8 cellular contexts compared by ENCODE assay signal in the genomic region with DNA sequence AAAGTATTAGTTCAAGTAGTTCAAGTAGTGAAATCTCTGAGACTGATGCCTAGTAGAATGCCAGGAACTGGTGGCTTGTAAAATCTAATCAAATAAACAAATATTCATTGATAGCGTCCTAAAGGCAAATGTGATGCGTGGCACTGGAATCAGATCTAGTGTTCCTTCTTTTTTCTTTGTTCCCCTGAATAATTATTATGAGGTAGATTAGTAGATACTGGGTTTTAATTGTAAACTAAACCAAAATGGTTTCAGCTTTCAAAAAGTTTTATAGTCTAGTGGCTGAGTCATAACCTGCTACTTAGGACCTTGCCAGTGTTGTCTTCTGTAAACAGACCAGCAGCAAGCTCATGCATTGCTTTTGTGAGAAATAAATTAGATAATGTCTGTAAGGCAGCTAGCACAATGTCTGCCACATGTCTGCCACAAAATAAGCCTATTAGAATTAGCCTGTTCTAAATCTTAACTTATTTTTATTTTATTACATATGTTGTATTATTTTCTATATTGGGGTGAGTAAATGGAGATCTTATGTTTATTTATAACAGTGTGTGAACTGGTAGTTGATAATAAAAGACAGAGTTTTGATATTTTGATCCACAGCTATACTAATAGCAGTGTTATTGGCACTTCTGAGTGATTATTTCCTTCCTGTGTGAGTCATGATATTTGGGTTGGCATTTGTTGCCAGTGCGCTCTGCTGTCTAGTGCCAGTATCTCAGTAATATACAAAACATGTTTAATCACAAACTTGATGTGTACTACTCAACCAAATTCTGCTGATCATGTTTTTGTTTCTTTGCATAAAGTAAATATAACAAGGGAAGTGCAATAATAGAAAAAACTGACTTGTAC.
DNase-seq lines count a peak whose midpoint lies in the region; ATAC-seq, FAIRE-seq and TF ChIP-seq lines count a peak whose summit lies in the region.

No MANE protein-coding gene starts in this region.

- H3K27ac ChIP-seq in mammary epithelial cell (ENCODE audit: insufficient read depth, low read depth, low read length): peak overlapping the region; percentile 49
- no peak overlapping the region for H3K27ac ChIP-seq in stomach

- no peaks in the 10 kb centered on the region for H3K27me3 Mint-ChIP-seq in natural killer cell (ENCODE audit: low read depth in 2 of 2)

- peak overlapping the region; percentile 61 to 84 for H3K27ac Mint-ChIP-seq in natural killer cell

- no peaks in the 10 kb centered on the region for H4K20me1 ChIP-seq in mammary epithelial cell (ENCODE audit: insufficient read depth, low read length)

- H3K4me1 Mint-ChIP-seq in natural killer cell: peaks cover 39 to 48% of the 10 kb centered on the region in 2 donors

- H3K4me3 ChIP-seq in mammary epithelial cell (replicated peaks in 1 of 3; ENCODE audit: insufficient read depth in 1 of 3, low read depth in 2 of 3, low read length in 3 of 3) (no peak overlapping the region), stomach (no peak overlapping the region)

- WGBS in mammary epithelial cell (ENCODE audit: low coverage, missing lambda C conversion rate): 97% methylated on average over 3 of the region's 3 CpGs
- 39 to 56% (median 52%) methylated on average over 3 of the region's 3 CpGs for WGBS in stomach, 5 donors

- intact Hi-C loops in mammary epithelial cell (cut with micrococcal nuclease): no loop called here
- intact Hi-C loops in natural killer cell (cut with micrococcal nuclease): no loop called here
- intact Hi-C loops in stomach (cut with DNase I; ENCODE audit: low total_unique reads): no loop called here

- FAIRE-seq in GM12892 (lab: Jason Lieb, UNC): no peak

- TF ChIP-seq CTCF in mammary epithelial cell (conservative IDR thresholded peaks at IDR 0.05 in 1 of 2, IDR thresholded peaks at IDR 0.05 in 1 of 2; ENCODE audit: extremely low read depth in 1 of 2, insufficient read depth in 1 of 2, low read depth in 1 of 2, low read length in 2 of 2) (no peak), natural killer cell (IDR thresholded peaks at IDR 0.05) (no peak), stomach (IDR thresholded peaks at IDR 0.05) (no peak)

- peaks cover 0 to 5% of the 10 kb centered on the region in 2 donors for H3K9me3 Mint-ChIP-seq in natural killer cell

- peak; percentile 94 for DNase-seq in DMS53 treated with DMSO at 0.1 percent for 48 hours (lab: John Stamatoyannopoulos, UW; ENCODE audit: unreplicated experiment)
- peak; percentile 47 for DNase-seq in NCI-H2029 (lab: John Stamatoyannopoulos, UW)
- DNase-seq in mammary epithelial cell: peak; percentile 58
- DNase-seq in natural killer cell: no peak
- no peak for DNase-seq in GM12892 (ENCODE audit: insufficient read length)
- DNase-seq in stomach: no peak

- in situ Hi-C loops in mammary epithelial cell (cut with MboI; ENCODE audit: low sequenced_read_pairs in 2 of 2): no loop called here

- H3K27me3 ChIP-seq in mammary epithelial cell (ENCODE audit: insufficient read depth, low read length) (no peaks in the 10 kb centered on the region), stomach (no peaks in the 10 kb centered on the region)

- H3K4me2 ChIP-seq in mammary epithelial cell (ENCODE audit: insufficient read depth, low read depth, low read length): peak overlapping the region; percentile 59

- peak overlapping the region; percentile 65 for H3K4me3 Mint-ChIP-seq in natural killer cell

- TF ChIP-seq EP300 in stomach (IDR thresholded peaks at IDR 0.05): no peak

- H3K36me3 ChIP-seq in mammary epithelial cell (ENCODE audit: insufficient read depth, low read length) (peaks cover 2% of the 10 kb centered on the region), stomach (peaks cover 0 to 4% (median 0%) of the 10 kb centered on the region in 4 donors)

- peaks cover 15% of the 10 kb centered on the region for H3K36me3 Mint-ChIP-seq in natural killer cell

- H3K9ac ChIP-seq in mammary epithelial cell (ENCODE audit: insufficient read depth, low read length): no peak overlapping the region

- no TSS peak for BruUV-seq in mammary epithelial cell (replicated peaks; lab: Mats Ljungman, UMichigan)

- CTCF ChIA-PET in mammary epithelial cell (lab: Charles Lee; ENCODE audit: low non-redundant PET): no interaction called here

- TF ChIP-seq POLR2A in GM12892 (IDR thresholded peaks at IDR 0.05; ENCODE audit: low read depth, low read length): no peak
- TF ChIP-seq POLR2A in stomach (IDR thresholded peaks at IDR 0.05): no peak

- ATAC-seq in natural killer cell: peak; percentile 81 to 84 (median 82)
- no peak for ATAC-seq in HG02759 (IDR thresholded peaks at IDR 0.05; ENCODE audit: unreplicated experiment)
- ATAC-seq in HG03108 (IDR thresholded peaks at IDR 0.05; ENCODE audit: unreplicated experiment): no peak

- no peak overlapping the region for H2AFZ ChIP-seq in mammary epithelial cell (ENCODE audit: low read depth, low read length)

- H3K9me3 ChIP-seq in mammary epithelial cell (replicated peaks; ENCODE audit: insufficient read depth, low read length): peaks cover 3% of the 10 kb centered on the region
- peaks cover 0 to 2% (median 0%) of the 10 kb centered on the region in 4 donors for H3K9me3 ChIP-seq in stomach

- H3K79me2 ChIP-seq in mammary epithelial cell (ENCODE audit: insufficient read depth, low read length): peaks cover 20% of the 10 kb centered on the region

- dilution Hi-C loops in mammary epithelial cell (cut with HindIII; ENCODE audit: low sequenced_read_pairs): no loop called here

- H3K4me1 ChIP-seq in mammary epithelial cell (ENCODE audit: insufficient read depth, low read length) (peaks cover 16% of the 10 kb centered on the region), stomach (peaks cover 5 to 19% (median 14%) of the 10 kb centered on the region in 4 donors)

Comparison
In these comparisons a context has a peak if more than half of its experiments do, and no peak if none do; other contexts are left out.
1. DNase-seq: peak in DMS53 treated with DMSO at 0.1 percent for 48 hours (single experiment), NCI-H2029 (single experiment) and mammary epithelial cell (single experiment); none in natural killer cell (single experiment), GM12892 (single experiment) and stomach (single experiment).
2. ATAC-seq: peak in natural killer cell (3 of 3); none in HG02759 (single experiment) and HG03108 (single experiment).